13 cellular contexts compared by ENCODE assay signal in genomic region chr5:131528682-131529081, GRCh38.
A peak's percentile ranks its signal among the peaks of the same experiment; 100 is the strongest.
DNase-seq lines count a peak whose midpoint lies in the region; ATAC-seq, FAIRE-seq and TF ChIP-seq lines count a peak whose summit lies in the region.
"Had no signal": no experiment of that assay in that cellular context is flagged by ENCODE, and none has a peak within 500 bp of the region (broad histone marks: within the 10 kb centered on the region; RNA-seq: fewer than 3 reads in every experiment).

No MANE protein-coding gene starts in this region.

- ATAC-seq in GM19468 (IDR thresholded peaks at IDR 0.05; ENCODE audit: extremely low read depth, unreplicated experiment): peak; percentile 40
- ATAC-seq in IMR-90 (ENCODE audit: low read depth): no peak
- ATAC-seq: left lobe of liver had no signal

- H3K9me3 ChIP-seq in IMR-90 (ENCODE audit: control insufficient read depth, insufficient read depth, low read length): no peaks in the 10 kb centered on the region
- no peaks in the 10 kb centered on the region for H3K9me3 ChIP-seq in H1 (ENCODE audit: insufficient read depth in 2 of 2, low read depth in 1 of 2, low read length in 1 of 2)
- H3K9me3 ChIP-seq: right lobe of liver had no signal

- H2BK20ac ChIP-seq in IMR-90 (ENCODE audit: low read depth, low read length): no peak overlapping the region
- H2BK20ac ChIP-seq in H1 (ENCODE audit: low read length): no peak overlapping the region

- FAIRE-seq in H1 (lab: Jason Lieb, UNC): no peak

- no TSS peak for BruUV-seq in IMR-90 (replicated peaks; lab: Mats Ljungman, UMichigan)

- H4K20me1 ChIP-seq in IMR-90 (ENCODE audit: insufficient read depth, low read length): peaks cover 3% of the 10 kb centered on the region; the same call in 1 of the 2 replicates
- no peaks in the 10 kb centered on the region for H4K20me1 ChIP-seq in H1 (replicated peaks in 1 of 2; ENCODE audit: control insufficient read depth in 1 of 2, insufficient read depth in 2 of 2, low read length in 2 of 2)

- POLR2A ChIA-PET in IMR-90 (lab: Charles Lee; ENCODE audit: unreplicated experiment): interaction anchor here (0.6 kb wide), 1 partner anchor 12 kb away, joined by 3 read pairs; no protein-coding TSS in a partner anchor
- POLR2A ChIA-PET in H1 (lab: Charles Lee; ENCODE audit: partially characterized antibody): no interaction called here

- no peak overlapping the region for H2BK120ac ChIP-seq in IMR-90 (ENCODE audit: low read depth, low read length)
- H2BK120ac ChIP-seq in H1 (replicated peaks; ENCODE audit: low read depth, low read length): no peak overlapping the region

- TF ChIP-seq RAD21 in IMR-90 (IDR thresholded peaks at IDR 0.05; ENCODE audit: low read length): no peak
- TF ChIP-seq RAD21 in H1 (IDR thresholded peaks at IDR 0.05 in 1 of 2, conservative IDR thresholded peaks at IDR 0.05 in 1 of 2; ENCODE audit: low read depth in 2 of 2, low read length in 2 of 2): no peak

- H3K18ac ChIP-seq in IMR-90 (ENCODE audit: low read depth, low read length) (no peak overlapping the region), H1 (ENCODE audit: extremely low read depth, low read length) (no peak overlapping the region)

- DNase-seq in GM12865 (ENCODE audit: low read depth) (peak; percentile 12), IMR-90 (no peak), H1 (ENCODE audit: low read depth in 1 of 2, low spot score in 2 of 2) (no peak), NCI-H1092 treated with DMSO at 0.1 percent for 48 hours (lab: John Stamatoyannopoulos, UW) (no peak), GDM1 (lab: John Stamatoyannopoulos, UW) (no peak), NCI-H510A treated with DMSO at 0.1 percent for 48 hours (lab: John Stamatoyannopoulos, UW) (no peak)
- no peak for DNase-seq in activated effector memory CD4-positive, alpha-beta T cell treated with anti-CD3 and anti-CD28 coated beads, Interleukin-2, amount 50 U/mL, for 16 hours
- DNase-seq: amniotic stem cell, GOT3, NCI-H510A, right lobe of liver had no signal

- H4K91ac ChIP-seq in IMR-90 (ENCODE audit: insufficient read depth, low read depth, low read length) (no peak overlapping the region), H1 (replicated peaks; ENCODE audit: insufficient read length, low read length) (no peak overlapping the region)

- H3K4me2 ChIP-seq in IMR-90 (ENCODE audit: low read depth, low read length): no peak overlapping the region
- H3K4me2 ChIP-seq in H1 (ENCODE audit: insufficient read depth in 1 of 2, low read depth in 2 of 2, low read length in 2 of 2): no peak overlapping the region

- intact Hi-C loops in IMR-90 (cut with micrococcal nuclease): no loop called here

- H3K27ac ChIP-seq in IMR-90 (ENCODE audit: insufficient read depth, low read length) (no peak overlapping the region), H1 (ENCODE audit: low read depth, low read length) (no peak overlapping the region)
- H3K27ac ChIP-seq: right lobe of liver had no signal

- H3K23ac ChIP-seq in IMR-90 (ENCODE audit: low read depth, low read length): peak overlapping the region; percentile 48; the same call in 1 of the 2 replicates
- H3K23ac ChIP-seq in H1 (ENCODE audit: insufficient read length): no peak overlapping the region

- H3K4me3 ChIP-seq in GM12865 (ENCODE audit: low read depth, low read length) (no peak overlapping the region), IMR-90 (ENCODE audit: insufficient read depth, low read depth, low read length) (no peak overlapping the region), H1 (ENCODE audit: extremely low read depth in 1 of 4, insufficient read depth in 2 of 4, low read depth in 3 of 4, low read length in 4 of 4) (no peak overlapping the region)
- H3K4me3 ChIP-seq: right lobe of liver had no signal

- peak overlapping the region; percentile 60; the same call in 1 of the 3 replicates for H2BK15ac ChIP-seq in IMR-90 (ENCODE audit: low read depth, low read length)
- no peak overlapping the region for H2BK15ac ChIP-seq in H1 (ENCODE audit: low read length)

- no peaks in the 10 kb centered on the region for H3K79me2 ChIP-seq in H1 (ENCODE audit: control insufficient read depth in 1 of 2, insufficient read depth in 2 of 2, low read length in 2 of 2)

- CTCF ChIA-PET in IMR-90 (lab: Yijun Ruan, JAX) (no interaction called here), H1 (lab: Charles Lee; ENCODE audit: partially characterized antibody) (interaction anchor here (0.6 to 0.7 kb wide), 2 partner anchors 28 to 154 kb away, joined by 3 read pairs; no protein-coding TSS in a partner anchor)

- H2BK12ac ChIP-seq in H1 (ENCODE audit: low read depth, low read length): no peak overlapping the region

- TF ChIP-seq EP300 in H1 (IDR thresholded peaks at IDR 0.05; ENCODE audit: borderline replicate concordance in 1 of 2, low read depth in 2 of 2, low read length in 2 of 2): no peak

- peaks cover 4% of the 10 kb centered on the region; the same call in 1 of the 2 replicates for H3K9me1 ChIP-seq in IMR-90 (ENCODE audit: insufficient read depth, low read length)

- H3K79me1 ChIP-seq in IMR-90 (ENCODE audit: low read depth in 1 of 2, low read length in 2 of 2): peaks cover 6 to 39% of the 10 kb centered on the region in 2 experiments
- H3K79me1 ChIP-seq in H1 (ENCODE audit: low read depth, low read length): no peaks in the 10 kb centered on the region

- H3K23me2 ChIP-seq in H1 (ENCODE audit: low read depth, low read length): no peaks in the 10 kb centered on the region; the same call in 1 of the 2 replicates

- H3K9ac ChIP-seq in IMR-90 (ENCODE audit: low read depth, low read length) (no peak overlapping the region), H1 (replicated peaks in 1 of 4; ENCODE audit: extremely low read depth in 1 of 4, low read depth in 3 of 4, low read length in 3 of 4) (no peak overlapping the region)

- H2AK9ac ChIP-seq in IMR-90 (replicated peaks; ENCODE audit: low read depth, low read length, poor library complexity): no peak overlapping the region

- H2AK5ac ChIP-seq in IMR-90 (ENCODE audit: low read depth, low read length) (peak overlapping the region; percentile 4; the same call in 1 of the 2 replicates), H1 (ENCODE audit: low read depth, low read length) (0 out of 2 replicates have a peak overlapping the region, but pooled peaks have one; percentile 33)

- H4K8ac ChIP-seq in IMR-90 (ENCODE audit: low read depth in 2 of 2, low read length in 2 of 2) (peak overlapping the region in 1 of 2 experiments; percentile 19; a peak in 1 of 4 replicates), H1 (ENCODE audit: extremely low read depth, insufficient read depth, low read length) (no peak overlapping the region)

- dilution Hi-C loops in IMR-90 (cut with HindIII; ENCODE audit: low sequenced_read_pairs, unreplicated experiment): no loop called here

- TF ChIP-seq POLR2A in IMR-90 (IDR thresholded peaks at IDR 0.05; ENCODE audit: low read depth, low read length) (no peak), H1 (IDR thresholded peaks at IDR 0.05; ENCODE audit: control extremely low read depth in 1 of 2, low read depth in 2 of 2, low read length in 2 of 2) (no peak)

- H2AFZ ChIP-seq in IMR-90 (replicated peaks; ENCODE audit: low read length, poor library complexity): no peak overlapping the region
- no peak overlapping the region for H2AFZ ChIP-seq in H1 (ENCODE audit: low read length)

- H3K56ac ChIP-seq in IMR-90 (ENCODE audit: extremely low read depth, insufficient read depth, low read length) (no peak overlapping the region), H1 (replicated peaks; ENCODE audit: insufficient read length, low read depth, low read length) (no peak overlapping the region)

- H4K5ac ChIP-seq in IMR-90 (ENCODE audit: low read depth, low read length) (0 out of 2 replicates have a peak overlapping the region, but pooled peaks have one; percentile 56), H1 (ENCODE audit: insufficient read length, low read depth, low read length) (no peak overlapping the region)

- in situ Hi-C loops in IMR-90 (cut with MboI; ENCODE audit: low sequenced_read_pairs): no loop called here

- H3K36me3 ChIP-seq in IMR-90 (ENCODE audit: control insufficient read depth, insufficient read depth, low read length) (no peaks in the 10 kb centered on the region), H1 (ENCODE audit: control insufficient read depth in 2 of 4, insufficient read depth in 4 of 4, low read length in 3 of 4) (no peaks in the 10 kb centered on the region)
- H3K36me3 ChIP-seq: right lobe of liver had no signal

- peak overlapping the region; percentile 44; the same call in 1 of the 2 replicates for H3K14ac ChIP-seq in IMR-90 (replicated peaks; ENCODE audit: low read depth, low read length)
- H3K14ac ChIP-seq in H1 (ENCODE audit: insufficient read length): no peak overlapping the region

- peak overlapping the region; percentile 45 for H2BK5ac ChIP-seq in IMR-90 (ENCODE audit: low read depth, low read length, poor library complexity, severe bottlenecking)
- no peak overlapping the region for H2BK5ac ChIP-seq in H1 (ENCODE audit: low read depth, low read length)

- H3K27me3 ChIP-seq in IMR-90 (ENCODE audit: control insufficient read depth, insufficient read depth, low read length): no peaks in the 10 kb centered on the region
- H3K27me3 ChIP-seq in H1 (replicated peaks in 1 of 4; ENCODE audit: control insufficient read depth in 3 of 4, extremely low read depth in 1 of 4, insufficient read depth in 3 of 4, low read length in 3 of 4): no peaks in the 10 kb centered on the region
- H3K27me3 ChIP-seq: right lobe of liver had no signal

- H3K4ac ChIP-seq in IMR-90 (ENCODE audit: low read depth, low read length) (no peak overlapping the region), H1 (replicated peaks; ENCODE audit: insufficient read length, low read depth, low read length) (no peak overlapping the region)

- TF ChIP-seq CTCF in GM12865 (IDR thresholded peaks at IDR 0.05; ENCODE audit: insufficient read depth, low read depth, low read length, missing control alignments) (no peak), IMR-90 (conservative IDR thresholded peaks at IDR 0.05; ENCODE audit: low read depth, low read length) (no peak), H1 (IDR thresholded peaks at IDR 0.05; ENCODE audit: control extremely low read depth in 1 of 3, insufficient read depth in 1 of 3, low read depth in 1 of 3, low read length in 3 of 3) (no peak)

- H3K4me1 ChIP-seq in IMR-90 (ENCODE audit: control insufficient read depth, insufficient read depth, low read length) (peaks cover 4% of the 10 kb centered on the region), H1 (replicated peaks in 1 of 4; ENCODE audit: control insufficient read depth in 3 of 4, insufficient read depth in 4 of 4, low read length in 3 of 4) (no peaks in the 10 kb centered on the region; a peak in 1 of 7 replicates)

TF ChIP-seq in IMR-90, 13 proteins besides CTCF, POLR2A, EP300 and RAD21 (continues in another document):
- no peak for TF ChIP-seq MXI1 (IDR thresholded peaks at IDR 0.05; ENCODE audit: borderline replicate concordance, low read depth, low read length)
- no peak for TF ChIP-seq MAFK (IDR thresholded peaks at IDR 0.05; ENCODE audit: low read depth, low read length)
- TF ChIP-seq MAZ (IDR thresholded peaks at IDR 0.05; ENCODE audit: borderline replicate concordance, low read depth, low read length): no peak
